Comparison of ENCODE assay signal across 2 cellular contexts in genomic region chr10:70239077-70239976, GRCh38. TPM values are rescaled to one million over a fixed set of nuclear protein-coding genes. Genes with fewer than 3 reads are reported as not detected.
"Had no signal": no experiment of that assay in that cellular context is flagged by ENCODE, and none has a peak within 500 bp of the region (broad histone marks: within the 10 kb centered on the region; RNA-seq: fewer than 3 reads in every experiment).

No MANE protein-coding gene starts in this region.

RNA-seq across cellular contexts. Expression of gene NPFFR1, which starts 44.5 kb away (rescaled TPM):
- total RNA-seq: G401, GM12878 had no signal
